ENCODE assay signal across 1 cellular context in genomic region chr2:218360453-218360852, GRCh38.
TF ChIP-seq lines count a peak whose summit lies in the region.

No MANE protein-coding gene starts in this region.

TF ChIP-seq in HepG2, 621 proteins besides CTCF, POLR2A, EP300 and RAD21:
- TF ChIP-seq SIN3A (IDR thresholded peaks at IDR 0.05; ENCODE audit: borderline replicate concordance, low read depth, low read length) (no peak), ZNF879 (CRISPR knock-in tag; IDR thresholded peaks at IDR 0.05) (no peak), ZNF772 (CRISPR knock-in tag; IDR thresholded peaks at IDR 0.05) (no peak), HOXA5 (CRISPR knock-in tag; IDR thresholded peaks at IDR 0.05) (no peak), ZFP90 (CRISPR knock-in tag; IDR thresholded peaks at IDR 0.05; ENCODE audit: borderline replicate concordance) (no peak), ZNF777 (CRISPR knock-in tag; IDR thresholded peaks at IDR 0.05) (no peak), MYC (CRISPR knock-in tag; IDR thresholded peaks at IDR 0.05; ENCODE audit: borderline replicate concordance) (no peak), ZSCAN25 (CRISPR knock-in tag; IDR thresholded peaks at IDR 0.05) (no peak), MYNN (CRISPR knock-in tag; IDR thresholded peaks at IDR 0.05; ENCODE audit: low read depth) (no peak), ZFYVE20 (CRISPR knock-in tag; IDR thresholded peaks at IDR 0.05; ENCODE audit: borderline replicate concordance, low read depth) (no peak), TFDP1 (CRISPR knock-in tag; IDR thresholded peaks at IDR 0.05; ENCODE audit: borderline replicate concordance) (no peak), IKZF1 (IDR thresholded peaks at IDR 0.05) (no peak), FOSL1 (CRISPR knock-in tag; IDR thresholded peaks at IDR 0.05; ENCODE audit: borderline replicate concordance) (no peak), ZFAT (CRISPR knock-in tag; conservative IDR thresholded peaks at IDR 0.05) (no peak)
- TF ChIP-seq, protein P1, sequence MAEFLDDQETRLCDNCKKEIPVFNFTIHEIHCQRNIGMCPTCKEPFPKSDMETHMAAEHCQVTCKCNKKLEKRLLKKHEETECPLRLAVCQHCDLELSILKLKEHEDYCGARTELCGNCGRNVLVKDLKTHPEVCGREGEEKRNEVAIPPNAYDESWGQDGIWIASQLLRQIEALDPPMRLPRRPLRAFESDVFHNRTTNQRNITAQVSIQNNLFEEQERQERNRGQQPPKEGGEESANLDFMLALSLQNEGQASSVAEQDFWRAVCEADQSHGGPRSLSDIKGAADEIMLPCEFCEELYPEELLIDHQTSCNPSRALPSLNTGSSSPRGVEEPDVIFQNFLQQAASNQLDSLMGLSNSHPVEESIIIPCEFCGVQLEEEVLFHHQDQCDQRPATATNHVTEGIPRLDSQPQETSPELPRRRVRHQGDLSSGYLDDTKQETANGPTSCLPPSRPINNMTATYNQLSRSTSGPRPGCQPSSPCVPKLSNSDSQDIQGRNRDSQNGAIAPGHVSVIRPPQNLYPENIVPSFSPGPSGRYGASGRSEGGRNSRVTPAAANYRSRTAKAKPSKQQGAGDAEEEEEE (CRISPR knock-in tag; IDR thresholded peaks at IDR 0.05; ENCODE audit: borderline replicate concordance), result no peak
- TF ChIP-seq, protein P2, sequence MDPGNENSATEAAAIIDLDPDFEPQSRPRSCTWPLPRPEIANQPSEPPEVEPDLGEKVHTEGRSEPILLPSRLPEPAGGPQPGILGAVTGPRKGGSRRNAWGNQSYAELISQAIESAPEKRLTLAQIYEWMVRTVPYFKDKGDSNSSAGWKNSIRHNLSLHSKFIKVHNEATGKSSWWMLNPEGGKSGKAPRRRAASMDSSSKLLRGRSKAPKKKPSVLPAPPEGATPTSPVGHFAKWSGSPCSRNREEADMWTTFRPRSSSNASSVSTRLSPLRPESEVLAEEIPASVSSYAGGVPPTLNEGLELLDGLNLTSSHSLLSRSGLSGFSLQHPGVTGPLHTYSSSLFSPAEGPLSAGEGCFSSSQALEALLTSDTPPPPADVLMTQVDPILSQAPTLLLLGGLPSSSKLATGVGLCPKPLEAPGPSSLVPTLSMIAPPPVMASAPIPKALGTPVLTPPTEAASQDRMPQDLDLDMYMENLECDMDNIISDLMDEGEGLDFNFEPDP (CRISPR knock-in tag; conservative IDR thresholded peaks at IDR 0.05), result no peak
- TF ChIP-seq, protein P3, sequence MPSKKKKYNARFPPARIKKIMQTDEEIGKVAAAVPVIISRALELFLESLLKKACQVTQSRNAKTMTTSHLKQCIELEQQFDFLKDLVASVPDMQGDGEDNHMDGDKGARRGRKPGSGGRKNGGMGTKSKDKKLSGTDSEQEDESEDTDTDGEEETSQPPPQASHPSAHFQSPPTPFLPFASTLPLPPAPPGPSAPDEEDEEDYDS (CRISPR knock-in tag; IDR thresholded peaks at IDR 0.05), result no peak
